29 cellular contexts compared by ENCODE assay signal in genomic region chr2:128421286-128421685, GRCh38.
DNase-seq lines count a peak whose midpoint lies in the region; ATAC-seq and TF ChIP-seq lines count a peak whose summit lies in the region.
"Had no signal": no experiment of that assay in that cellular context is flagged by ENCODE, and none has a peak within 500 bp of the region (broad histone marks: within the 10 kb centered on the region; RNA-seq: fewer than 3 reads in every experiment).

No MANE protein-coding gene starts in this region.

- 90 to 91% methylated on average over 9 of the region's 9 CpGs for WGBS in body of pancreas, 2 donors

- H3K9me3 ChIP-seq in BLaER1 (peaks cover 43% of the 10 kb centered on the region), DND-41 (ENCODE audit: insufficient read depth, low read length, severe bottlenecking) (no peaks in the 10 kb centered on the region), body of pancreas (no peaks in the 10 kb centered on the region), lower lobe of right lung (no peaks in the 10 kb centered on the region)
- H3K9me3 ChIP-seq: ascending aorta, MG63, Peyer's patch, SJCRH30 had no signal

- H3K79me2 ChIP-seq in DND-41 (ENCODE audit: insufficient read depth, low read length) = no peaks in the 10 kb centered on the region

- no peak for TF ChIP-seq CTCF in DND-41 (IDR thresholded peaks at IDR 0.05; ENCODE audit: borderline replicate concordance, extremely low read depth, low read length, poor library complexity, severe bottlenecking)
- no peak for TF ChIP-seq CTCF in body of pancreas (IDR thresholded peaks at IDR 0.05)
- TF ChIP-seq CTCF in lower lobe of right lung (IDR thresholded peaks at IDR 0.05) = no peak
- no peak for TF ChIP-seq CTCF in WTC11 (IDR thresholded peaks at IDR 0.05)

- peaks cover 18% of the 10 kb centered on the region for H3K36me3 Mint-ChIP-seq in WTC11

- H3K4me1 ChIP-seq in BLaER1 (peaks cover 32% of the 10 kb centered on the region), DND-41 (ENCODE audit: insufficient read depth, low read length) (peaks cover 30% of the 10 kb centered on the region), body of pancreas (peaks cover 40% of the 10 kb centered on the region), lower lobe of right lung (no peaks in the 10 kb centered on the region)
- H3K4me1 ChIP-seq: Peyer's patch, SJCRH30 had no signal

- DNase-seq in DND-41 = peak; percentile 1
- peak in 3 of 4 donors; percentile 6 to 7 (median 7) for DNase-seq in body of pancreas
- DNase-seq in mesenteric fat pad (ENCODE audit: low spot score) = peak; percentile 55
- no peak for DNase-seq in GM19238 (ENCODE audit: insufficient read length, low spot score)
- DNase-seq in lower lobe of right lung = no peak
- DNase-seq in WTC11 (ENCODE audit: low spot score) = no peak
- DNase-seq: CD4-positive, alpha-beta T cell; foreskin keratinocyte; MG63; midbrain; NCI-H1417 treated with DMSO at 0.1 percent for 48 hours; NCI-H2171; NCI-H524 treated with DMSO at 0.1 percent for 48 hours; occipital lobe; retina; SJCRH30; stimulated activated CD4-positive, alpha-beta T cell treated with anti-CD3 and anti-CD28 coated beads, Interleukin-4, amount 100 ng/mL, for 24 hours; stimulated activated naive CD4-positive, alpha-beta T cell treated with Interleukin-2 at 50 U/mL for 16 hours; T-helper 1 cell had no signal

- POLR2A ChIA-PET in WTC11 (lab: Charles Lee) = no interaction called here

- H3K27me3 Mint-ChIP-seq in WTC11 (ENCODE audit: low read depth) = peaks cover 7% of the 10 kb centered on the region
- H3K27me3 Mint-ChIP-seq: CD4-positive, alpha-beta T cell had no signal

- intact Hi-C loops in body of pancreas (cut with DNase I) = no loop called here
- intact Hi-C loops in lower lobe of right lung (cut with DNase I) = no loop called here

- H3K4me1 Mint-ChIP-seq in WTC11 = peaks cover under 1% of the 10 kb centered on the region; the same call in 1 of the 2 replicates
- H3K4me1 Mint-ChIP-seq: central memory CD8-positive, alpha-beta T cell; naive thymus-derived CD8-positive, alpha-beta T cell had no signal

- no peak overlapping the region for H2AFZ ChIP-seq in DND-41 (ENCODE audit: low read depth, low read length)

- H3K9ac ChIP-seq in BLaER1 (no peak overlapping the region), DND-41 (ENCODE audit: low read depth, low read length) (no peak overlapping the region)

- H3K36me3 ChIP-seq in BLaER1 (no peaks in the 10 kb centered on the region), DND-41 (ENCODE audit: insufficient read depth, low read length) (no peaks in the 10 kb centered on the region), body of pancreas (replicated peaks in 1 of 2; ENCODE audit: insufficient read depth in 1 of 2, low read depth in 2 of 2) (no peaks in the 10 kb centered on the region), lower lobe of right lung (no peaks in the 10 kb centered on the region)
- H3K36me3 ChIP-seq: ascending aorta, MG63, Peyer's patch, SJCRH30, tibial artery had no signal

- no peak overlapping the region for H3K27ac ChIP-seq in BLaER1
- no peak overlapping the region for H3K27ac ChIP-seq in DND-41 (ENCODE audit: low read length)
- H3K27ac ChIP-seq in body of pancreas = peak overlapping the region in 3 of 4 donors; percentile 46 to 62 (median 52)
- H3K27ac ChIP-seq in lower lobe of right lung = no peak overlapping the region
- H3K27ac ChIP-seq: Peyer's patch, SJCRH30 had no signal

- no peak overlapping the region for H3K27ac Mint-ChIP-seq in WTC11
- H3K27ac Mint-ChIP-seq: activated naive CD8-positive, alpha-beta T cell; activated T-helper 1 cell treated with anti-CD3 and anti-CD28 coated beads, Interleukin-12 subunit alpha, Interleukin-12 subunit beta, Interleukin-2, Interleukin-4 antibody, amounts not matched to agents 30 ng/mL and 10 ng/mL and 1 ng/mL, durations not matched to agents 14 hours and 24 hours and 36 hours; CD4-positive, alpha-beta T cell had no signal

- peaks cover 22% of the 10 kb centered on the region for H3K9me3 Mint-ChIP-seq in WTC11
- H3K9me3 Mint-ChIP-seq: activated T-helper 1 cell treated with anti-CD3 and anti-CD28 coated beads, Interleukin-12 subunit alpha, Interleukin-12 subunit beta, Interleukin-2, Interleukin-4 antibody, amounts not matched to agents 30 ng/mL and 10 ng/mL and 1 ng/mL, durations not matched to agents 14 hours and 24 hours and 36 hours; CD4-positive, alpha-beta T cell; central memory CD8-positive, alpha-beta T cell had no signal

- no peak overlapping the region for H3K4me3 ChIP-seq in BLaER1
- no peak overlapping the region for H3K4me3 ChIP-seq in DND-41 (ENCODE audit: low read depth in 1 of 2, low read length in 2 of 2)
- H3K4me3 ChIP-seq in body of pancreas = no peak overlapping the region
- H3K4me3 ChIP-seq in lower lobe of right lung = no peak overlapping the region
- H3K4me3 ChIP-seq: ascending aorta, K562, MG63, Peyer's patch, SJCRH30, tibial artery had no signal

- H3K27me3 ChIP-seq in BLaER1 (no peaks in the 10 kb centered on the region), DND-41 (ENCODE audit: insufficient read depth, low read length, poor library complexity) (no peaks in the 10 kb centered on the region), body of pancreas (no peaks in the 10 kb centered on the region), lower lobe of right lung (ENCODE audit: low read depth) (no peaks in the 10 kb centered on the region)
- H3K27me3 ChIP-seq: ascending aorta, foreskin keratinocyte, MG63, Peyer's patch, SJCRH30, tibial artery had no signal

- no peak for TF ChIP-seq POLR2A in body of pancreas (IDR thresholded peaks at IDR 0.05)

- CTCF ChIA-PET in WTC11 (lab: Charles Lee) = no interaction called here

- H3K4me2 ChIP-seq in BLaER1 (peak overlapping the region; percentile 48), DND-41 (ENCODE audit: insufficient read depth, low read length) (no peak overlapping the region)

- H4K20me1 ChIP-seq in BLaER1 (no peaks in the 10 kb centered on the region), DND-41 (ENCODE audit: insufficient read depth, low read length) (no peaks in the 10 kb centered on the region)

- no peak for ATAC-seq in DND-41 (ENCODE audit: insufficient read depth, low read depth)
- ATAC-seq in body of pancreas = no peak
- no peak for ATAC-seq in lower lobe of right lung
- no peak for ATAC-seq in HG03520 (IDR thresholded peaks at IDR 0.05; ENCODE audit: unreplicated experiment)
- no peak for ATAC-seq in WTC11
- ATAC-seq: foreskin keratinocyte; K562; naive thymus-derived CD8-positive, alpha-beta T cell had no signal

- no peak overlapping the region for H3K4me3 Mint-ChIP-seq in WTC11
- H3K4me3 Mint-ChIP-seq: activated naive CD8-positive, alpha-beta T cell; activated T-helper 1 cell treated with anti-CD3 and anti-CD28 coated beads, Interleukin-12 subunit alpha, Interleukin-12 subunit beta, Interleukin-2, Interleukin-4 antibody, amounts not matched to agents 30 ng/mL and 10 ng/mL and 1 ng/mL, durations not matched to agents 14 hours and 24 hours and 36 hours; CD4-positive, alpha-beta T cell; central memory CD8-positive, alpha-beta T cell; naive thymus-derived CD8-positive, alpha-beta T cell had no signal

TF ChIP-seq in WTC11, 78 proteins besides CTCF, POLR2A, EP300 and RAD21 (continues in another document):
- TF ChIP-seq FOXJ3 (CRISPR knock-in tag; IDR thresholded peaks at IDR 0.05; ENCODE audit: borderline replicate concordance) (no peak), CREM (CRISPR knock-in tag; IDR thresholded peaks at IDR 0.05) (no peak), OVOL2 (CRISPR knock-in tag; IDR thresholded peaks at IDR 0.05; ENCODE audit: borderline replicate concordance) (no peak), ELF4 (CRISPR knock-in tag; IDR thresholded peaks at IDR 0.05; ENCODE audit: low read depth) (no peak), RORB (CRISPR knock-in tag; IDR thresholded peaks at IDR 0.05) (no peak), NR1H2 (CRISPR knock-in tag; IDR thresholded peaks at IDR 0.05) (no peak), MYBL2 (CRISPR knock-in tag; IDR thresholded peaks at IDR 0.05) (no peak)
- TF ChIP-seq, protein P1, sequence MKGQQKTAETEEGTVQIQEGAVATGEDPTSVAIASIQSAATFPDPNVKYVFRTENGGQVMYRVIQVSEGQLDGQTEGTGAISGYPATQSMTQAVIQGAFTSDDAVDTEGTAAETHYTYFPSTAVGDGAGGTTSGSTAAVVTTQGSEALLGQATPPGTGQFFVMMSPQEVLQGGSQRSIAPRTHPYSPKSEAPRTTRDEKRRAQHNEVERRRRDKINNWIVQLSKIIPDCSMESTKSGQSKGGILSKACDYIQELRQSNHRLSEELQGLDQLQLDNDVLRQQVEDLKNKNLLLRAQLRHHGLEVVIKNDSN (CRISPR knock-in tag; IDR thresholded peaks at IDR 0.05) = no peak
- TF ChIP-seq, protein P2, sequence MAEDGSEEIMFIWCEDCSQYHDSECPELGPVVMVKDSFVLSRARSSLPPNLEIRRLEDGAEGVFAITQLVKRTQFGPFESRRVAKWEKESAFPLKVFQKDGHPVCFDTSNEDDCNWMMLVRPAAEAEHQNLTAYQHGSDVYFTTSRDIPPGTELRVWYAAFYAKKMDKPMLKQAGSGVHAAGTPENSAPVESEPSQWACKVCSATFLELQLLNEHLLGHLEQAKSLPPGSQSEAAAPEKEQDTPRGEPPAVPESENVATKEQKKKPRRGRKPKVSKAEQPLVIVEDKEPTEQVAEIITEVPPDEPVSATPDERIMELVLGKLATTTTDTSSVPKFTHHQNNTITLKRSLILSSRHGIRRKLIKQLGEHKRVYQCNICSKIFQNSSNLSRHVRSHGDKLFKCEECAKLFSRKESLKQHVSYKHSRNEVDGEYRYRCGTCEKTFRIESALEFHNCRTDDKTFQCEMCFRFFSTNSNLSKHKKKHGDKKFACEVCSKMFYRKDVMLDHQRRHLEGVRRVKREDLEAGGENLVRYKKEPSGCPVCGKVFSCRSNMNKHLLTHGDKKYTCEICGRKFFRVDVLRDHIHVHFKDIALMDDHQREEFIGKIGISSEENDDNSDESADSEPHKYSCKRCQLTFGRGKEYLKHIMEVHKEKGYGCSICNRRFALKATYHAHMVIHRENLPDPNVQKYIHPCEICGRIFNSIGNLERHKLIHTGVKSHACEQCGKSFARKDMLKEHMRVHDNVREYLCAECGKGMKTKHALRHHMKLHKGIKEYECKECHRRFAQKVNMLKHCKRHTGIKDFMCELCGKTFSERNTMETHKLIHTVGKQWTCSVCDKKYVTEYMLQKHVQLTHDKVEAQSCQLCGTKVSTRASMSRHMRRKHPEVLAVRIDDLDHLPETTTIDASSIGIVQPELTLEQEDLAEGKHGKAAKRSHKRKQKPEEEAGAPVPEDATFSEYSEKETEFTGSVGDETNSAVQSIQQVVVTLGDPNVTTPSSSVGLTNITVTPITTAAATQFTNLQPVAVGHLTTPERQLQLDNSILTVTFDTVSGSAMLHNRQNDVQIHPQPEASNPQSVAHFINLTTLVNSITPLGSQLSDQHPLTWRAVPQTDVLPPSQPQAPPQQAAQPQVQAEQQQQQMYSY (CRISPR knock-in tag; IDR thresholded peaks at IDR 0.05) = no peak
- TF ChIP-seq, protein P3, sequence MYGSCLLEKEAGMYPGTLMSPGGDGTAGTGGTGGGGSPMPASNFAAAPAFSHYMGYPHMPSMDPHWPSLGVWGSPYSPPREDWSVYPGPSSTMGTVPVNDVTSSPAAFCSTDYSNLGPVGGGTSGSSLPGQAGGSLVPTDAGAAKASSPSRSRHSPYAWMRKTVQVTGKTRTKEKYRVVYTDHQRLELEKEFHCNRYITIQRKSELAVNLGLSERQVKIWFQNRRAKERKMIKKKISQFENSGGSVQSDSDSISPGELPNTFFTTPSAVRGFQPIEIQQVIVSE (CRISPR knock-in tag; IDR thresholded peaks at IDR 0.05; ENCODE audit: borderline replicate concordance) = no peak

Comparison
In these comparisons a context has a peak if more than half of its experiments do, and no peak if none do; other contexts are left out.
1. H3K27ac ChIP-seq: peak in body of pancreas (3 of 4); none in BLaER1 (single experiment), DND-41 (single experiment) and lower lobe of right lung (single experiment).
2. DNase-seq: peak in DND-41 (single experiment), body of pancreas (3 of 4) and mesenteric fat pad (single experiment); none in GM19238 (single experiment), lower lobe of right lung (single experiment) and WTC11 (single experiment).